ENCODE assay signal across 1 cellular context in the genomic region with DNA sequence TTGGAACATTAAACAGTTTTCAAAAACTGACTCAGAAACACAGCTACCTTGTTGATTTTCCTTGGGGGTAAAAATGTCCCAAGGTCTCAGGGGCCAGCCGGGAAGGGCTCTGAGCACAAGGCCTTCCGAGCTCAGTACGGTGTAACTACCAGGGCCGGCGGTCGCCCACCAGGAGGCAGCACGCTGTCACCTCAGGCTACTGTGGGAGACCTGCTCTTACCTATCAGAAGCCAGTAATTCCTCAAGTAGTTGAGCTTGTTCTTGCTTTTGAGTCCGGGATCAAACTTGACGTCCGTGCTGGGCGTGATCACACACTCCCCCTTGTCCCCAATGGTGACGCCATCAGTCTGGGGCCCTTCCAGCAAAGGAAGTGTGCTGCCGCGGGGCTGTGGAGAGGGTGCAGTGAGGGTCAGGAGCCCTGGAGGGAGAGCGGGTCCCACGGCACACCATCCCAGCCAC.
TF ChIP-seq lines count a peak whose summit lies in the region.

No MANE protein-coding gene starts in this region.

TF ChIP-seq in GM23338, 12 proteins besides CTCF, POLR2A, EP300 and RAD21 (continued from another document):
- TF ChIP-seq REST (IDR thresholded peaks at IDR 0.05; ENCODE audit: unreplicated experiment) (no peak), STAT1 (IDR thresholded peaks at IDR 0.05; ENCODE audit: unreplicated experiment) (no peak), EZH2 (IDR thresholded peaks at IDR 0.05; ENCODE audit: low read depth, unreplicated experiment) (no peak), EZH2phosphoT487 (IDR thresholded peaks at IDR 0.05; ENCODE audit: unreplicated experiment) (no peak), ZNF114 (CRISPR knock-in tag; IDR thresholded peaks at IDR 0.05) (no peak)
